ENCODE assay signal across 2 cellular contexts in genomic region chr1:110164951-110165350, GRCh38.
A peak's percentile ranks its signal among the peaks of the same experiment; 100 is the strongest.
TF ChIP-seq lines count a peak whose summit lies in the region.

No MANE protein-coding gene starts in this region.

TF ChIP-seq in GM23338, 12 proteins besides CTCF, POLR2A, EP300 and RAD21:
- TF ChIP-seq EZH2 (IDR thresholded peaks at IDR 0.05; ENCODE audit: low read depth, unreplicated experiment) (no peak), EZH2phosphoT487 (IDR thresholded peaks at IDR 0.05; ENCODE audit: unreplicated experiment) (no peak), NANOG (IDR thresholded peaks at IDR 0.05; ENCODE audit: borderline replicate concordance) (no peak), JUNB (IDR thresholded peaks at IDR 0.05; ENCODE audit: unreplicated experiment) (no peak), POLR2AphosphoS5 (IDR thresholded peaks at IDR 0.05; ENCODE audit: low read depth) (no peak), STAT1 (IDR thresholded peaks at IDR 0.05; ENCODE audit: unreplicated experiment) (no peak), ZNF114 (CRISPR knock-in tag; IDR thresholded peaks at IDR 0.05) (no peak)
- TF ChIP-seq, protein P1, sequence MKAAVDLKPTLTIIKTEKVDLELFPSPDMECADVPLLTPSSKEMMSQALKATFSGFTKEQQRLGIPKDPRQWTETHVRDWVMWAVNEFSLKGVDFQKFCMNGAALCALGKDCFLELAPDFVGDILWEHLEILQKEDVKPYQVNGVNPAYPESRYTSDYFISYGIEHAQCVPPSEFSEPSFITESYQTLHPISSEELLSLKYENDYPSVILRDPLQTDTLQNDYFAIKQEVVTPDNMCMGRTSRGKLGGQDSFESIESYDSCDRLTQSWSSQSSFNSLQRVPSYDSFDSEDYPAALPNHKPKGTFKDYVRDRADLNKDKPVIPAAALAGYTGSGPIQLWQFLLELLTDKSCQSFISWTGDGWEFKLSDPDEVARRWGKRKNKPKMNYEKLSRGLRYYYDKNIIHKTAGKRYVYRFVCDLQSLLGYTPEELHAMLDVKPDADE (IDR thresholded peaks at IDR 0.05): no peak
- TF ChIP-seq, protein P2, sequence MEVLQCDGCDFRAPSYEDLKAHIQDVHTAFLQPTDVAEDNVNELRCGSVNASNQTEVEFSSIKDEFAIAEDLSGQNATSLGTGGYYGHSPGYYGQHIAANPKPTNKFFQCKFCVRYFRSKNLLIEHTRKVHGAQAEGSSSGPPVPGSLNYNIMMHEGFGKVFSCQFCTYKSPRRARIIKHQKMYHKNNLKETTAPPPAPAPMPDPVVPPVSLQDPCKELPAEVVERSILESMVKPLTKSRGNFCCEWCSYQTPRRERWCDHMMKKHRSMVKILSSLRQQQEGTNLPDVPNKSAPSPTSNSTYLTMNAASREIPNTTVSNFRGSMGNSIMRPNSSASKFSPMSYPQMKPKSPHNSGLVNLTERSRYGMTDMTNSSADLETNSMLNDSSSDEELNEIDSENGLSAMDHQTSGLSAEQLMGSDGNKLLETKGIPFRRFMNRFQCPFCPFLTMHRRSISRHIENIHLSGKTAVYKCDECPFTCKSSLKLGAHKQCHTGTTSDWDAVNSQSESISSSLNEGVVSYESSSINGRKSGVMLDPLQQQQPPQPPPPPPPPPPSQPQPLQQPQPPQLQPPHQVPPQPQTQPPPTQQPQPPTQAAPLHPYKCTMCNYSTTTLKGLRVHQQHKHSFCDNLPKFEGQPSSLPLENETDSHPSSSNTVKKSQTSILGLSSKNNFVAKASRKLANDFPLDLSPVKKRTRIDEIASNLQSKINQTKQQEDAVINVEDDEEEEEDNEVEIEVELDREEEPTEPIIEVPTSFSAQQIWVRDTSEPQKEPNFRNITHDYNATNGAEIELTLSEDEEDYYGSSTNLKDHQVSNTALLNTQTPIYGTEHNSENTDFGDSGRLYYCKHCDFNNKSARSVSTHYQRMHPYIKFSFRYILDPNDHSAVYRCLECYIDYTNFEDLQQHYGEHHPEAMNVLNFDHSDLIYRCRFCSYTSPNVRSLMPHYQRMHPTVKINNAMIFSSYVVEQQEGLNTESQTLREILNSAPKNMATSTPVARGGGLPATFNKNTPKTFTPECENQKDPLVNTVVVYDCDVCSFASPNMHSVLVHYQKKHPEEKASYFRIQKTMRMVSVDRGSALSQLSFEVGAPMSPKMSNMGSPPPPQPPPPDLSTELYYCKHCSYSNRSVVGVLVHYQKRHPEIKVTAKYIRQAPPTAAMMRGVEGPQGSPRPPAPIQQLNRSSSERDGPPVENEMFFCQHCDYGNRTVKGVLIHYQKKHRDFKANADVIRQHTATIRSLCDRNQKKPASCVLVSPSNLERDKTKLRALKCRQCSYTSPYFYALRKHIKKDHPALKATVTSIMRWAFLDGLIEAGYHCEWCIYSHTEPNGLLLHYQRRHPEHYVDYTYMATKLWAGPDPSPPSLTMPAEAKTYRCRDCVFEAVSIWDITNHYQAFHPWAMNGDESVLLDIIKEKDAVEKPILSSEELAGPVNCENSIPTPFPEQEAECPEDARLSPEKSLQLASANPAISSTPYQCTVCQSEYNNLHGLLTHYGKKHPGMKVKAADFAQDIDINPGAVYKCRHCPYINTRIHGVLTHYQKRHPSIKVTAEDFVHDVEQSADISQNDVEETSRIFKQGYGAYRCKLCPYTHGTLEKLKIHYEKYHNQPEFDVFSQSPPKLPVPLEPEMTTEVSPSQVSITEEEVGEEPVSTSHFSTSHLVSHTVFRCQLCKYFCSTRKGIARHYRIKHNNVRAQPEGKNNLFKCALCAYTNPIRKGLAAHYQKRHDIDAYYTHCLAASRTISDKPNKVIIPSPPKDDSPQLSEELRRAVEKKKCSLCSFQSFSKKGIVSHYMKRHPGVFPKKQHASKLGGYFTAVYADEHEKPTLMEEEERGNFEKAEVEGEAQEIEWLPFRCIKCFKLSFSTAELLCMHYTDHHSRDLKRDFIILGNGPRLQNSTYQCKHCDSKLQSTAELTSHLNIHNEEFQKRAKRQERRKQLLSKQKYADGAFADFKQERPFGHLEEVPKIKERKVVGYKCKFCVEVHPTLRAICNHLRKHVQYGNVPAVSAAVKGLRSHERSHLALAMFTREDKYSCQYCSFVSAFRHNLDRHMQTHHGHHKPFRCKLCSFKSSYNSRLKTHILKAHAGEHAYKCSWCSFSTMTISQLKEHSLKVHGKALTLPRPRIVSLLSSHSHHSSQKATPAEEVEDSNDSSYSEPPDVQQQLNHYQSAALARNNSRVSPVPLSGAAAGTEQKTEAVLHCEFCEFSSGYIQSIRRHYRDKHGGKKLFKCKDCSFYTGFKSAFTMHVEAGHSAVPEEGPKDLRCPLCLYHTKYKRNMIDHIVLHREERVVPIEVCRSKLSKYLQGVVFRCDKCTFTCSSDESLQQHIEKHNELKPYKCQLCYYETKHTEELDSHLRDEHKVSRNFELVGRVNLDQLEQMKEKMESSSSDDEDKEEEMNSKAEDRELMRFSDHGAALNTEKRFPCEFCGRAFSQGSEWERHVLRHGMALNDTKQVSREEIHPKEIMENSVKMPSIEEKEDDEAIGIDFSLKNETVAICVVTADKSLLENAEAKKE (CRISPR knock-in tag; IDR thresholded peaks at IDR 0.05): no peak
- TF ChIP-seq, protein P3, sequence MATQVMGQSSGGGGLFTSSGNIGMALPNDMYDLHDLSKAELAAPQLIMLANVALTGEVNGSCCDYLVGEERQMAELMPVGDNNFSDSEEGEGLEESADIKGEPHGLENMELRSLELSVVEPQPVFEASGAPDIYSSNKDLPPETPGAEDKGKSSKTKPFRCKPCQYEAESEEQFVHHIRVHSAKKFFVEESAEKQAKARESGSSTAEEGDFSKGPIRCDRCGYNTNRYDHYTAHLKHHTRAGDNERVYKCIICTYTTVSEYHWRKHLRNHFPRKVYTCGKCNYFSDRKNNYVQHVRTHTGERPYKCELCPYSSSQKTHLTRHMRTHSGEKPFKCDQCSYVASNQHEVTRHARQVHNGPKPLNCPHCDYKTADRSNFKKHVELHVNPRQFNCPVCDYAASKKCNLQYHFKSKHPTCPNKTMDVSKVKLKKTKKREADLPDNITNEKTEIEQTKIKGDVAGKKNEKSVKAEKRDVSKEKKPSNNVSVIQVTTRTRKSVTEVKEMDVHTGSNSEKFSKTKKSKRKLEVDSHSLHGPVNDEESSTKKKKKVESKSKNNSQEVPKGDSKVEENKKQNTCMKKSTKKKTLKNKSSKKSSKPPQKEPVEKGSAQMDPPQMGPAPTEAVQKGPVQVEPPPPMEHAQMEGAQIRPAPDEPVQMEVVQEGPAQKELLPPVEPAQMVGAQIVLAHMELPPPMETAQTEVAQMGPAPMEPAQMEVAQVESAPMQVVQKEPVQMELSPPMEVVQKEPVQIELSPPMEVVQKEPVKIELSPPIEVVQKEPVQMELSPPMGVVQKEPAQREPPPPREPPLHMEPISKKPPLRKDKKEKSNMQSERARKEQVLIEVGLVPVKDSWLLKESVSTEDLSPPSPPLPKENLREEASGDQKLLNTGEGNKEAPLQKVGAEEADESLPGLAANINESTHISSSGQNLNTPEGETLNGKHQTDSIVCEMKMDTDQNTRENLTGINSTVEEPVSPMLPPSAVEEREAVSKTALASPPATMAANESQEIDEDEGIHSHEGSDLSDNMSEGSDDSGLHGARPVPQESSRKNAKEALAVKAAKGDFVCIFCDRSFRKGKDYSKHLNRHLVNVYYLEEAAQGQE (IDR thresholded peaks at IDR 0.05; ENCODE audit: unreplicated experiment): no peak

TF ChIP-seq in H1, 55 proteins besides CTCF, POLR2A, EP300 and RAD21:
- TF ChIP-seq BRCA1 (IDR thresholded peaks at IDR 0.05; ENCODE audit: low read depth, low read length) (no peak), HDAC6 (IDR thresholded peaks at IDR 0.05; ENCODE audit: low read depth, low read length) (no peak), CEBPB (IDR thresholded peaks at IDR 0.05; ENCODE audit: low read depth, low read length) (peak; percentile 73), CBX5 (IDR thresholded peaks at IDR 0.05; ENCODE audit: low read depth, low read length) (no peak)
